1 cellular context compared by ENCODE assay signal in genomic region chr3:38083254-38083653, GRCh38. TPM values are rescaled to one million over a fixed set of nuclear protein-coding genes. Genes with fewer than 3 reads are reported as not detected.
"Had no signal": no experiment of that assay in that cellular context is flagged by ENCODE, and none has a peak within 500 bp of the region (broad histone marks: within the 10 kb centered on the region; RNA-seq: fewer than 3 reads in every experiment).

No MANE protein-coding gene starts in this region.

RNA-seq across cellular contexts. Expression of gene DLEC1, which starts 44.2 kb away (rescaled TPM):
- total RNA-seq: G401 had no signal

RNA-seq across cellular contexts. Expression of gene MYD88, which starts 55.2 kb away (rescaled TPM):
- total RNA-seq: G401 had no signal
